ENCODE assay signal across 14 cellular contexts in the genomic region with DNA sequence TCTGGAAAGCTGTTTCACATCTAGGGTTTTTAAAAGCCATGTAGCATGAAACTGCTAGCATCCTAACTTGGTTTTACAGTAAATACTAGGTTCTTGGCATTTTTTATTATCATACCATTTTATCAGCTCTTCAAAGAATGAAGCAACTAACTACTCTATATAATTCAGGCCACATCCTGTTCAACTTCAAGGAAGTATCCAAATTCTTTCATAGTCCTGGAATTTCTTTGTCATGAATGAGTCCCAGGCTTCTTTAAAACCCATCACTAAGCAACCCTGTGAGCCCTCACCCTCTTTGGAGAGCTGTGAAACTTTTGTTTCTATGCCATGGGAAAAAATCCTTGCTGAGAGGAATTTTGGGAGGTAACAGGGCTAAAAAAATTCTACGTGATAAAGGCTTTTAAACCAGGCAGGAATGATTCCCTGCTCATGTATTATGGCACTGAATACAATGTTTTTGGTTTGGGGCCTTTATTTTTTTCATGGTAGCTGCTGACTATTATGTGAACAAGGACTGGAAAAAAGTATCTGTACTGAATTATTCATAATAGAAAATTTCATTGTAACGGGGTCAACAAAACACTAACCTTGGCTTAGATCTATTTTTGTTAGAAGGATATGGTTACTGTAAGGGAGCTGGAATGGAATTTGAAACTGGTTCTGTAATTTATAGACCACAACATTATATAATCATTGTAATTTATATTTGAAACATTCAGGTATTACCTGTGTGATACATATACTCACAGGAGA.
DNase-seq lines count a peak whose midpoint lies in the region; ATAC-seq and TF ChIP-seq lines count a peak whose summit lies in the region.
"Had no signal": no experiment of that assay in that cellular context is flagged by ENCODE, and none has a peak within 500 bp of the region (broad histone marks: within the 10 kb centered on the region; RNA-seq: fewer than 3 reads in every experiment).

No MANE protein-coding gene starts in this region.

- H3K4me3 ChIP-seq in GM23338 (no peak overlapping the region), osteoblast (ENCODE audit: insufficient read depth, low read length) (no peak overlapping the region)
- H3K4me3 ChIP-seq: ascending aorta had no signal

- no peak overlapping the region for H3K4me2 ChIP-seq in GM23338
- H3K4me2 ChIP-seq in osteoblast (ENCODE audit: insufficient read depth, low read length), result peak overlapping the region; percentile 21

- H3K27me3 ChIP-seq in GM23338 (ENCODE audit: insufficient read depth) (no peaks in the 10 kb centered on the region), osteoblast (ENCODE audit: insufficient read depth, low read length) (no peaks in the 10 kb centered on the region)
- H3K27me3 ChIP-seq: ascending aorta, neutrophil had no signal

- no peaks in the 10 kb centered on the region for H3F3A ChIP-seq in GM23338 (replicated peaks; ENCODE audit: low read depth)

- H3K4me1 Mint-ChIP-seq in GM23338, result peaks cover 3% of the 10 kb centered on the region
- no peaks in the 10 kb centered on the region for H3K4me1 Mint-ChIP-seq in glutamatergic neuron (ENCODE audit: low read depth, unreplicated experiment)
- no peaks in the 10 kb centered on the region for H3K4me1 Mint-ChIP-seq in activated T-helper 17 cell treated with anti-CD3 and anti-CD28 coated beads, Interleukin-2, amount 50 U/mL, for 72 hours
- H3K4me1 Mint-ChIP-seq: immature natural killer cell had no signal

- no peak overlapping the region for H3K4me3 Mint-ChIP-seq in GM23338
- no peak overlapping the region for H3K4me3 Mint-ChIP-seq in glutamatergic neuron (ENCODE audit: unreplicated experiment)
- no peak overlapping the region for H3K4me3 Mint-ChIP-seq in activated T-helper 17 cell treated with anti-CD3 and anti-CD28 coated beads, Interleukin-2, amount 50 U/mL, for 72 hours
- H3K4me3 Mint-ChIP-seq: immature natural killer cell; stimulated activated effector memory CD8-positive, alpha-beta T cell treated with anti-CD3 and anti-CD28 coated beads, Interleukin-12 subunit alpha, Interleukin-12 subunit beta, amount 100 ng/mL, for 72 hours had no signal

- no peaks in the 10 kb centered on the region for H3K9me3 ChIP-seq in osteoblast (ENCODE audit: low read depth, low read length)
- H3K9me3 ChIP-seq: ascending aorta, neutrophil had no signal

- TF ChIP-seq CTCF in GM23338 (conservative IDR thresholded peaks at IDR 0.05; ENCODE audit: low read depth in 2 of 2) (no peak), osteoblast (IDR thresholded peaks at IDR 0.05; ENCODE audit: extremely low read depth, low read depth, low read length) (no peak), glutamatergic neuron (IDR thresholded peaks at IDR 0.05; ENCODE audit: partially characterized antibody, unreplicated experiment) (no peak)

- ATAC-seq in GM23338 (peak; percentile 86), SK-N-SH treated with all-trans-retinoic acid at 6 μM for 48 hours (peak; percentile 99)
- no peak for ATAC-seq in activated T-helper 17 cell treated with anti-CD3 and anti-CD28 coated beads, Interleukin-2, amount 50 U/mL, for 72 hours (replicated peaks)
- ATAC-seq: stimulated activated effector memory CD8-positive, alpha-beta T cell treated with anti-CD3 and anti-CD28 coated beads, Interleukin-12 subunit alpha, Interleukin-12 subunit beta, amount 100 ng/mL, for 72 hours had no signal

- H2AFZ ChIP-seq in GM23338, result no peak overlapping the region
- H2AFZ ChIP-seq in osteoblast (ENCODE audit: low read length), result no peak overlapping the region

- H3K27ac ChIP-seq in GM23338 (ENCODE audit: low read depth) (peak overlapping the region; percentile 40), osteoblast (ENCODE audit: low read depth, low read length) (peak overlapping the region; percentile 63)
- H3K27ac ChIP-seq: ascending aorta, neutrophil had no signal

- peak overlapping the region; percentile 87; the same call in 1 of the 2 replicates for H3K27ac Mint-ChIP-seq in GM23338
- H3K27ac Mint-ChIP-seq in glutamatergic neuron (ENCODE audit: unreplicated experiment), result no peak overlapping the region
- no peak overlapping the region for H3K27ac Mint-ChIP-seq in activated T-helper 17 cell treated with anti-CD3 and anti-CD28 coated beads, Interleukin-2, amount 50 U/mL, for 72 hours
- H3K27ac Mint-ChIP-seq: immature natural killer cell; stimulated activated effector memory CD8-positive, alpha-beta T cell treated with anti-CD3 and anti-CD28 coated beads, Interleukin-12 subunit alpha, Interleukin-12 subunit beta, amount 100 ng/mL, for 72 hours had no signal

- H3K4me1 ChIP-seq in GM23338 (ENCODE audit: insufficient read depth), result peaks cover 2% of the 10 kb centered on the region; the same call in 1 of the 2 replicates
- peaks cover 10% of the 10 kb centered on the region for H3K4me1 ChIP-seq in osteoblast (ENCODE audit: insufficient read depth, low read length)
- H3K4me1 ChIP-seq: ascending aorta had no signal

- no peaks in the 10 kb centered on the region for H3K9me3 Mint-ChIP-seq in GM23338
- peaks cover 2% of the 10 kb centered on the region for H3K9me3 Mint-ChIP-seq in glutamatergic neuron (ENCODE audit: unreplicated experiment)
- no peaks in the 10 kb centered on the region for H3K9me3 Mint-ChIP-seq in activated T-helper 17 cell treated with anti-CD3 and anti-CD28 coated beads, Interleukin-2, amount 50 U/mL, for 72 hours
- H3K9me3 Mint-ChIP-seq: stimulated activated effector memory CD8-positive, alpha-beta T cell treated with anti-CD3 and anti-CD28 coated beads, Interleukin-12 subunit alpha, Interleukin-12 subunit beta, amount 100 ng/mL, for 72 hours had no signal

- H3K36me3 Mint-ChIP-seq in GM23338 (ENCODE audit: low read depth) (peaks cover 24% of the 10 kb centered on the region), glutamatergic neuron (ENCODE audit: unreplicated experiment) (peaks cover 4% of the 10 kb centered on the region)
- no peaks in the 10 kb centered on the region for H3K36me3 Mint-ChIP-seq in activated T-helper 17 cell treated with anti-CD3 and anti-CD28 coated beads, Interleukin-2, amount 50 U/mL, for 72 hours (ENCODE audit: low read depth)
- H3K36me3 Mint-ChIP-seq: immature natural killer cell; stimulated activated effector memory CD8-positive, alpha-beta T cell treated with anti-CD3 and anti-CD28 coated beads, Interleukin-12 subunit alpha, Interleukin-12 subunit beta, amount 100 ng/mL, for 72 hours had no signal

- H3K27me3 Mint-ChIP-seq in GM23338 (ENCODE audit: insufficient read depth, low read depth, poor library complexity), result no peaks in the 10 kb centered on the region
- H3K27me3 Mint-ChIP-seq in glutamatergic neuron (ENCODE audit: unreplicated experiment), result no peaks in the 10 kb centered on the region
- peaks cover 3% of the 10 kb centered on the region for H3K27me3 Mint-ChIP-seq in activated T-helper 17 cell treated with anti-CD3 and anti-CD28 coated beads, Interleukin-2, amount 50 U/mL, for 72 hours

- no peaks in the 10 kb centered on the region for H3K9me2 ChIP-seq in GM23338 (ENCODE audit: insufficient read depth)

- H4K20me1 ChIP-seq in GM23338 (replicated peaks; ENCODE audit: insufficient read depth), result no peaks in the 10 kb centered on the region
- no peaks in the 10 kb centered on the region for H4K20me1 ChIP-seq in osteoblast (ENCODE audit: insufficient read depth, low read length)

- H3K79me2 ChIP-seq in GM23338 (replicated peaks; ENCODE audit: insufficient read depth), result no peaks in the 10 kb centered on the region
- no peaks in the 10 kb centered on the region for H3K79me2 ChIP-seq in osteoblast (ENCODE audit: insufficient read depth, low read length)

- DNase-seq in GM23338 (ENCODE audit: low spot score) (peak; percentile 84), fibroblast of peridontal ligament (ENCODE audit: extremely low read depth) (peak; percentile 63), osteoblast (ENCODE audit: insufficient read length, low spot score, missing footprints) (peak; percentile 72), SHP77 (lab: John Stamatoyannopoulos, UW) (no peak), activated T-cell treated with anti-CD3 and anti-CD28 coated beads for 4 hours (no peak), glutamatergic neuron (no peak)
- DNase-seq: immature natural killer cell, NCI-H2227 treated with DMSO at 0.1 percent for 48 hours, RPMI8226 had no signal

- peaks cover 11% of the 10 kb centered on the region; the same call in 1 of the 2 replicates for H3K36me3 ChIP-seq in GM23338 (ENCODE audit: insufficient read depth)
- peaks cover 4% of the 10 kb centered on the region for H3K36me3 ChIP-seq in osteoblast (ENCODE audit: insufficient read depth, low read length)
- H3K36me3 ChIP-seq: ascending aorta, neutrophil had no signal

TF ChIP-seq in GM23338, 12 proteins besides CTCF, POLR2A, EP300 and RAD21 (continues in another document):
- no peak for TF ChIP-seq EZH2 (IDR thresholded peaks at IDR 0.05; ENCODE audit: low read depth, unreplicated experiment)

TF ChIP-seq in SK-N-SH treated with all-trans-retinoic acid at 6 μM for 48 hours, 23 proteins besides CTCF, POLR2A, EP300 and RAD21:
- TF ChIP-seq GLIS3 (CRISPR knock-in tag; IDR thresholded peaks at IDR 0.05) (no peak), ISL1 (CRISPR knock-in tag; IDR thresholded peaks at IDR 0.05) (peak; percentile 71)
- TF ChIP-seq, protein P1, sequence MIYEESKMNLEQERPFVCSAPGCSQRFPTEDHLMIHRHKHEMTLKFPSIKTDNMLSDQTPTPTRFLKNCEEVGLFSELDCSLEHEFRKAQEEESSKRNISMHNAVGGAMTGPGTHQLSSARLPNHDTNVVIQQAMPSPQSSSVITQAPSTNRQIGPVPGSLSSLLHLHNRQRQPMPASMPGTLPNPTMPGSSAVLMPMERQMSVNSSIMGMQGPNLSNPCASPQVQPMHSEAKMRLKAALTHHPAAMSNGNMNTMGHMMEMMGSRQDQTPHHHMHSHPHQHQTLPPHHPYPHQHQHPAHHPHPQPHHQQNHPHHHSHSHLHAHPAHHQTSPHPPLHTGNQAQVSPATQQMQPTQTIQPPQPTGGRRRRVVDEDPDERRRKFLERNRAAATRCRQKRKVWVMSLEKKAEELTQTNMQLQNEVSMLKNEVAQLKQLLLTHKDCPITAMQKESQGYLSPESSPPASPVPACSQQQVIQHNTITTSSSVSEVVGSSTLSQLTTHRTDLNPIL (CRISPR knock-in tag; IDR thresholded peaks at IDR 0.05; ENCODE audit: low read depth), result 0 out of 2 replicates have a peak, but pooled peaks have one; percentile 5

Comparison
In these comparisons a context has a peak if more than half of its experiments do, and no peak if none do; other contexts are left out.
1. DNase-seq: peak in GM23338 (single experiment), fibroblast of peridontal ligament (single experiment) and osteoblast (single experiment); none in SHP77 (0 of 2), activated T-cell treated with anti-CD3 and anti-CD28 coated beads for 4 hours (single experiment) and glutamatergic neuron (single experiment).